ENCODE assay signal across 8 cellular contexts in genomic region chr10:19541299-19541698, GRCh38.
"Had no signal": no experiment of that assay in that cellular context is flagged by ENCODE, and none has a peak within 500 bp of the region (broad histone marks: within the 10 kb centered on the region; RNA-seq: fewer than 3 reads in every experiment).

No MANE protein-coding gene starts in this region.

- H3K9ac ChIP-seq: GM23248 had no signal

- DNase-seq: GM23248, GOT3, H7, H9, HCEC 1CT, HFFc6 had no signal

- H3K9me3 ChIP-seq: HAP-1 had no signal

- H3K36me3 ChIP-seq: HAP-1 had no signal

- H2AFZ ChIP-seq: GM23248, GM23338 had no signal

- H3K4me2 ChIP-seq: GM23338 had no signal

- H3K4me3 ChIP-seq: GM23248, GM23338, HAP-1 had no signal

- H3K27ac ChIP-seq: GM23248 had no signal
